In genomic region chr1:36080801-36081200, GRCh38 we compare ENCODE assay signal across 1 cellular context.
TF ChIP-seq lines count a peak whose summit lies in the region.

No MANE protein-coding gene starts in this region.

TF ChIP-seq in K562, 482 proteins besides CTCF, POLR2A, EP300 and RAD21:
- TF ChIP-seq HMGXB4 (CRISPR knock-in tag; IDR thresholded peaks at IDR 0.05) (no peak), THRB (CRISPR knock-in tag; conservative IDR thresholded peaks at IDR 0.05) (no peak), ZNF507 (tag; conservative IDR thresholded peaks at IDR 0.05) (no peak), COPS2 (conservative IDR thresholded peaks at IDR 0.05) (no peak), PKNOX1 (IDR thresholded peaks at IDR 0.05) (peak; percentile 62), ELF1 (tag; IDR thresholded peaks at IDR 0.05) (no peak)
